ENCODE assay signal across 8 cellular contexts in genomic region chr22:38467904-38468760, GRCh38. TPM values are rescaled to one million over a fixed set of nuclear protein-coding genes. Genes with fewer than 3 reads are reported as not detected.
A peak's percentile ranks its signal among the peaks of the same experiment; 100 is the strongest.
DNase-seq lines count a peak whose midpoint lies in the region; ATAC-seq and TF ChIP-seq lines count a peak whose summit lies in the region.

Gene KDELR3, plus strand, starts transcription at chr22:38468096. Its CDS starts 138 bp downstream, at chr22:38468234.

- peak; percentile 43 for DNase-seq in NOMO-1 treated with DMSO at 0.1 percent for 48 hours (lab: John Stamatoyannopoulos, UW; ENCODE audit: unreplicated experiment)
- DNase-seq in NOMO-1 treated with dmso at 0.1 percent for 144 hours (lab: John Stamatoyannopoulos, UW; ENCODE audit: unreplicated experiment): no peak
- peak in 9 of 34 experiments; percentile 17 to 39 (median 27) for DNase-seq in T-cell
- peak; percentile 60 to 66 (median 64) for DNase-seq in body of pancreas
- DNase-seq in spleen: peak; percentile 79
- no peak for DNase-seq in SHP77 treated with DMSO at 0.1 percent for 48 hours (lab: John Stamatoyannopoulos, UW)

- H3K4me1 ChIP-seq in body of pancreas: peaks cover 19% of the 10 kb centered on the region
- H3K4me1 ChIP-seq in iPS-20b (ENCODE audit: insufficient read depth, low read length): peaks cover 4% of the 10 kb centered on the region; the same call in 1 of the 2 replicates
- peaks cover 7 to 30% (median 20%) of the 10 kb centered on the region in 6 donors for H3K4me1 ChIP-seq in spleen

- TF ChIP-seq POLR2A in body of pancreas (IDR thresholded peaks at IDR 0.05) (peak in 1 of 3 donors; percentile 20), spleen (IDR thresholded peaks at IDR 0.05) (no peak)

- H3K27me3 Mint-ChIP-seq in T-cell: peaks cover 25 to 44% of the 10 kb centered on the region in 2 donors

- POLR2A ChIA-PET in T-cell (lab: Charles Lee): no interaction called here

- H3K4me3 ChIP-seq in body of pancreas (peak within 1 kb of the TSS in 1 of 2 donors; percentile 41), iPS-20b (ENCODE audit: low read length) (peak within 1 kb of the TSS; percentile 78), spleen (peak within 1 kb of the TSS; percentile 22 to 70 (median 38))

- H3K27ac Mint-ChIP-seq in T-cell: peak within 1 kb of the TSS in 1 of 2 donors; percentile 4

- ATAC-seq in T-cell (replicated peaks in 1 of 4) (peak; percentile 60 to 80 (median 74)), body of pancreas (peak; percentile 85), GM19023 (IDR thresholded peaks at IDR 0.05; ENCODE audit: unreplicated experiment) (no peak)

- peak within 1 kb of the TSS; percentile 53 for H3K9ac ChIP-seq in iPS-20b (ENCODE audit: low read depth, low read length)

- H3K36me3 Mint-ChIP-seq in T-cell: no peaks in the 10 kb centered on the region

- peak in 1 of 7 experiments; percentile 4 for TF ChIP-seq CTCF in body of pancreas (IDR thresholded peaks at IDR 0.05)
- no peak for TF ChIP-seq CTCF in spleen (IDR thresholded peaks at IDR 0.05 in 8 of 11, conservative IDR thresholded peaks at IDR 0.05 in 3 of 11)

- no peaks in the 10 kb centered on the region for H3K9me3 Mint-ChIP-seq in T-cell

- H3K27me3 ChIP-seq in body of pancreas (no peaks in the 10 kb centered on the region), iPS-20b (ENCODE audit: insufficient read depth, low read length) (peaks cover 53% of the 10 kb centered on the region), spleen (replicated peaks in 1 of 7) (peaks cover 0 to 63% (median 31%) of the 10 kb centered on the region in 7 donors)

- WGBS in body of pancreas, 2 donors: 3 to 17% methylated on average over 8 to 61 of the region's 61 CpGs
- WGBS in spleen, 5 donors: 5 to 16% (median 8%) methylated on average over 15 to 61 of the region's 61 CpGs

- no peaks in the 10 kb centered on the region for H3K36me3 ChIP-seq in body of pancreas (replicated peaks in 1 of 2; ENCODE audit: insufficient read depth in 1 of 2, low read depth in 2 of 2)
- H3K36me3 ChIP-seq in iPS-20b (ENCODE audit: insufficient read depth, low read depth, low read length): no peaks in the 10 kb centered on the region
- H3K36me3 ChIP-seq in spleen: no peaks in the 10 kb centered on the region

- H3K27ac ChIP-seq in body of pancreas (peak within 1 kb of the TSS in 1 of 4 donors; percentile 10), iPS-20b (ENCODE audit: low read length) (no peak within 1 kb of the TSS), spleen (peak within 1 kb of the TSS in 2 of 8 donors; percentile 0 to 18)

- CTCF ChIA-PET in T-cell (lab: Charles Lee): no interaction called here

- H3K4me1 Mint-ChIP-seq in T-cell: peaks cover 4 to 10% (median 7%) of the 10 kb centered on the region in 3 donors

- H3K9me3 ChIP-seq in body of pancreas: no peaks in the 10 kb centered on the region
- H3K9me3 ChIP-seq in iPS-20b (ENCODE audit: insufficient read depth, low read depth, low read length): no peaks in the 10 kb centered on the region; the same call in 1 of the 2 replicates
- no peaks in the 10 kb centered on the region for H3K9me3 ChIP-seq in spleen

- intact Hi-C loops in body of pancreas (cut with DNase I): no loop called here
- intact Hi-C loops in spleen (cut with DNase I; ENCODE audit: low total_unique reads): no loop called here

- H3K4me3 Mint-ChIP-seq in T-cell: peak within 1 kb of the TSS; percentile 56 to 79 (median 63)

RNA-seq across cellular contexts. Expression of gene KDELR3, which starts in this region (rescaled TPM):
- total RNA-seq in T-cell (under 1 TPM in 3 of 5 donors, not detected in 2; 0.20 to 0.29 (median 0.25) TPM), body of pancreas (10 to 100 TPM in 1 of 2 donors, 1 to 10 TPM in 1; 5.6 to 16.3 TPM), spleen (1 to 10 TPM; 1.5 to 4.9 (median 3.1) TPM)
- 1 to 10 TPM in 2 of 3 donors, under 1 TPM in 1; 1.00 to 3.1 (median 1.2) TPM for polyA plus RNA-seq in spleen

Comparison
In these comparisons a context has a peak if more than half of its experiments do, and no peak if none do; other contexts are left out.
1. DNase-seq: peak in NOMO-1 treated with DMSO at 0.1 percent for 48 hours (single experiment), body of pancreas (4 of 4) and spleen (single experiment); none in NOMO-1 treated with dmso at 0.1 percent for 144 hours (single experiment) and SHP77 treated with DMSO at 0.1 percent for 48 hours (single experiment).
2. Peak in ATAC-seq in T-cell; RNA of the gene not detected or under 1 TPM.